Comparison of ENCODE assay signal across 1 cellular context in genomic region chr17:45129426-45129939, GRCh38.
A peak's percentile ranks its signal among the peaks of the same experiment; 100 is the strongest.
TF ChIP-seq lines count a peak whose summit lies in the region.

No MANE protein-coding gene starts in this region.

TF ChIP-seq in HepG2, 621 proteins besides CTCF, POLR2A, EP300 and RAD21 (continues in another document):
- TF ChIP-seq, protein P1, sequence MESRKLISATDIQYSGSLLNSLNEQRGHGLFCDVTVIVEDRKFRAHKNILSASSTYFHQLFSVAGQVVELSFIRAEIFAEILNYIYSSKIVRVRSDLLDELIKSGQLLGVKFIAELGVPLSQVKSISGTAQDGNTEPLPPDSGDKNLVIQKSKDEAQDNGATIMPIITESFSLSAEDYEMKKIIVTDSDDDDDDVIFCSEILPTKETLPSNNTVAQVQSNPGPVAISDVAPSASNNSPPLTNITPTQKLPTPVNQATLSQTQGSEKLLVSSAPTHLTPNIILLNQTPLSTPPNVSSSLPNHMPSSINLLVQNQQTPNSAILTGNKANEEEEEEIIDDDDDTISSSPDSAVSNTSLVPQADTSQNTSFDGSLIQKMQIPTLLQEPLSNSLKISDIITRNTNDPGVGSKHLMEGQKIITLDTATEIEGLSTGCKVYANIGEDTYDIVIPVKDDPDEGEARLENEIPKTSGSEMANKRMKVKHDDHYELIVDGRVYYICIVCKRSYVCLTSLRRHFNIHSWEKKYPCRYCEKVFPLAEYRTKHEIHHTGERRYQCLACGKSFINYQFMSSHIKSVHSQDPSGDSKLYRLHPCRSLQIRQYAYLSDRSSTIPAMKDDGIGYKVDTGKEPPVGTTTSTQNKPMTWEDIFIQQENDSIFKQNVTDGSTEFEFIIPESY (CRISPR knock-in tag; IDR thresholded peaks at IDR 0.05) = peak; percentile 97
- TF ChIP-seq ONECUT2 (CRISPR knock-in tag; IDR thresholded peaks at IDR 0.05) (no peak), SPEN (CRISPR knock-in tag; IDR thresholded peaks at IDR 0.05; ENCODE audit: low read depth) (peak; percentile 42; the same call in 1 of the 2 replicates), ATF2 (CRISPR knock-in tag; IDR thresholded peaks at IDR 0.05) (0 out of 2 replicates have a peak, but pooled peaks have one; percentile 27), ZBTB25 (CRISPR knock-in tag; IDR thresholded peaks at IDR 0.05) (peak; percentile 64; the same call in 1 of the 2 replicates), ZNF768 (CRISPR knock-in tag; IDR thresholded peaks at IDR 0.05) (peak; percentile 33; the same call in 1 of the 2 replicates), ZNF276 (CRISPR knock-in tag; IDR thresholded peaks at IDR 0.05; ENCODE audit: low read depth) (0 out of 2 replicates have a peak, but pooled peaks have one; percentile 18), FOXA1 (IDR thresholded peaks at IDR 0.05) (no peak), FOXA1 (CRISPR knock-in tag; IDR thresholded peaks at IDR 0.05) (peak; percentile 33; the same call in 1 of the 2 replicates), ZNF781 (CRISPR knock-in tag; IDR thresholded peaks at IDR 0.05; ENCODE audit: borderline replicate concordance, not compliant biosample characterization) (peak; percentile 76), MTA3 (CRISPR knock-in tag; IDR thresholded peaks at IDR 0.05) (no peak), ZBTB4 (CRISPR knock-in tag; IDR thresholded peaks at IDR 0.05; ENCODE audit: borderline replicate concordance) (peak; percentile 64; the same call in 1 of the 2 replicates), BCL6 (CRISPR knock-in tag; IDR thresholded peaks at IDR 0.05) (peak; percentile 43; the same call in 1 of the 2 replicates), DMAP1 (CRISPR knock-in tag; IDR thresholded peaks at IDR 0.05) (0 out of 2 replicates have a peak, but pooled peaks have one; percentile 60), ZNF644 (CRISPR knock-in tag; IDR thresholded peaks at IDR 0.05; ENCODE audit: low read depth) (peak; percentile 78; the same call in 1 of the 2 replicates), BORCS8-MEF2B (CRISPR knock-in tag; IDR thresholded peaks at IDR 0.05) (0 out of 2 replicates have a peak, but pooled peaks have one; percentile 5), SSRP1 (CRISPR knock-in tag; IDR thresholded peaks at IDR 0.05) (no peak), SRSF1 (optimal IDR thresholded peaks at IDR 0.05; ENCODE audit: low read depth, low read length) (no peak), GPN1 (CRISPR knock-in tag; IDR thresholded peaks at IDR 0.05; ENCODE audit: borderline replicate concordance) (no peak), ATF4 (CRISPR knock-in tag; IDR thresholded peaks at IDR 0.05) (peak in 1 of 2 experiments; percentile 97; a peak in 2 of 4 replicates), ELF3 (CRISPR knock-in tag; IDR thresholded peaks at IDR 0.05) (peak; percentile 72; the same call in 1 of the 2 replicates), MBNL3 (CRISPR knock-in tag; conservative IDR thresholded peaks at IDR 0.05) (no peak), PITX1 (CRISPR knock-in tag; IDR thresholded peaks at IDR 0.05) (peak; percentile 96), ETV5 (CRISPR knock-in tag; IDR thresholded peaks at IDR 0.05; ENCODE audit: borderline replicate concordance) (peak; percentile 54), NR2F2 (IDR thresholded peaks at IDR 0.05; ENCODE audit: borderline replicate concordance, low read depth) (0 out of 2 replicates have a peak, but pooled peaks have one; percentile 19), ZSCAN21 (CRISPR knock-in tag; IDR thresholded peaks at IDR 0.05; ENCODE audit: borderline replicate concordance) (peak; percentile 61; the same call in 1 of the 2 replicates), ZBTB1 (CRISPR knock-in tag; IDR thresholded peaks at IDR 0.05; ENCODE audit: borderline replicate concordance) (no peak), ZSCAN25 (CRISPR knock-in tag; IDR thresholded peaks at IDR 0.05) (peak; percentile 62; the same call in 1 of the 2 replicates)
- TF ChIP-seq, protein P2, sequence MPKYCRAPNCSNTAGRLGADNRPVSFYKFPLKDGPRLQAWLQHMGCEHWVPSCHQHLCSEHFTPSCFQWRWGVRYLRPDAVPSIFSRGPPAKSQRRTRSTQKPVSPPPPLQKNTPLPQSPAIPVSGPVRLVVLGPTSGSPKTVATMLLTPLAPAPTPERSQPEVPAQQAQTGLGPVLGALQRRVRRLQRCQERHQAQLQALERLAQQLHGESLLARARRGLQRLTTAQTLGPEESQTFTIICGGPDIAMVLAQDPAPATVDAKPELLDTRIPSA (CRISPR knock-in tag; IDR thresholded peaks at IDR 0.05; ENCODE audit: borderline replicate concordance) = no peak
- TF ChIP-seq, protein P3, sequence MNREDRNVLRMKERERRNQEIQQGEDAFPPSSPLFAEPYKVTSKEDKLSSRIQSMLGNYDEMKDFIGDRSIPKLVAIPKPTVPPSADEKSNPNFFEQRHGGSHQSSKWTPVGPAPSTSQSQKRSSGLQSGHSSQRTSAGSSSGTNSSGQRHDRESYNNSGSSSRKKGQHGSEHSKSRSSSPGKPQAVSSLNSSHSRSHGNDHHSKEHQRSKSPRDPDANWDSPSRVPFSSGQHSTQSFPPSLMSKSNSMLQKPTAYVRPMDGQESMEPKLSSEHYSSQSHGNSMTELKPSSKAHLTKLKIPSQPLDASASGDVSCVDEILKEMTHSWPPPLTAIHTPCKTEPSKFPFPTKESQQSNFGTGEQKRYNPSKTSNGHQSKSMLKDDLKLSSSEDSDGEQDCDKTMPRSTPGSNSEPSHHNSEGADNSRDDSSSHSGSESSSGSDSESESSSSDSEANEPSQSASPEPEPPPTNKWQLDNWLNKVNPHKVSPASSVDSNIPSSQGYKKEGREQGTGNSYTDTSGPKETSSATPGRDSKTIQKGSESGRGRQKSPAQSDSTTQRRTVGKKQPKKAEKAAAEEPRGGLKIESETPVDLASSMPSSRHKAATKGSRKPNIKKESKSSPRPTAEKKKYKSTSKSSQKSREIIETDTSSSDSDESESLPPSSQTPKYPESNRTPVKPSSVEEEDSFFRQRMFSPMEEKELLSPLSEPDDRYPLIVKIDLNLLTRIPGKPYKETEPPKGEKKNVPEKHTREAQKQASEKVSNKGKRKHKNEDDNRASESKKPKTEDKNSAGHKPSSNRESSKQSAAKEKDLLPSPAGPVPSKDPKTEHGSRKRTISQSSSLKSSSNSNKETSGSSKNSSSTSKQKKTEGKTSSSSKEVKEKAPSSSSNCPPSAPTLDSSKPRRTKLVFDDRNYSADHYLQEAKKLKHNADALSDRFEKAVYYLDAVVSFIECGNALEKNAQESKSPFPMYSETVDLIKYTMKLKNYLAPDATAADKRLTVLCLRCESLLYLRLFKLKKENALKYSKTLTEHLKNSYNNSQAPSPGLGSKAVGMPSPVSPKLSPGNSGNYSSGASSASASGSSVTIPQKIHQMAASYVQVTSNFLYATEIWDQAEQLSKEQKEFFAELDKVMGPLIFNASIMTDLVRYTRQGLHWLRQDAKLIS (CRISPR knock-in tag; IDR thresholded peaks at IDR 0.05) = no peak
- TF ChIP-seq, protein P4, sequence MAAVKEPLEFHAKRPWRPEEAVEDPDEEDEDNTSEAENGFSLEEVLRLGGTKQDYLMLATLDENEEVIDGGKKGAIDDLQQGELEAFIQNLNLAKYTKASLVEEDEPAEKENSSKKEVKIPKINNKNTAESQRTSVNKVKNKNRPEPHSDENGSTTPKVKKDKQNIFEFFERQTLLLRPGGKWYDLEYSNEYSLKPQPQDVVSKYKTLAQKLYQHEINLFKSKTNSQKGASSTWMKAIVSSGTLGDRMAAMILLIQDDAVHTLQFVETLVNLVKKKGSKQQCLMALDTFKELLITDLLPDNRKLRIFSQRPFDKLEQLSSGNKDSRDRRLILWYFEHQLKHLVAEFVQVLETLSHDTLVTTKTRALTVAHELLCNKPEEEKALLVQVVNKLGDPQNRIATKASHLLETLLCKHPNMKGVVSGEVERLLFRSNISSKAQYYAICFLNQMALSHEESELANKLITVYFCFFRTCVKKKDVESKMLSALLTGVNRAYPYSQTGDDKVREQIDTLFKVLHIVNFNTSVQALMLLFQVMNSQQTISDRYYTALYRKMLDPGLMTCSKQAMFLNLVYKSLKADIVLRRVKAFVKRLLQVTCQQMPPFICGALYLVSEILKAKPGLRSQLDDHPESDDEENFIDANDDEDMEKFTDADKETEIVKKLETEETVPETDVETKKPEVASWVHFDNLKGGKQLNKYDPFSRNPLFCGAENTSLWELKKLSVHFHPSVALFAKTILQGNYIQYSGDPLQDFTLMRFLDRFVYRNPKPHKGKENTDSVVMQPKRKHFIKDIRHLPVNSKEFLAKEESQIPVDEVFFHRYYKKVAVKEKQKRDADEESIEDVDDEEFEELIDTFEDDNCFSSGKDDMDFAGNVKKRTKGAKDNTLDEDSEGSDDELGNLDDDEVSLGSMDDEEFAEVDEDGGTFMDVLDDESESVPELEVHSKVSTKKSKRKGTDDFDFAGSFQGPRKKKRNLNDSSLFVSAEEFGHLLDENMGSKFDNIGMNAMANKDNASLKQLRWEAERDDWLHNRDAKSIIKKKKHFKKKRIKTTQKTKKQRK (IDR thresholded peaks at IDR 0.05; ENCODE audit: low read length) = no peak
- TF ChIP-seq, protein P5, sequence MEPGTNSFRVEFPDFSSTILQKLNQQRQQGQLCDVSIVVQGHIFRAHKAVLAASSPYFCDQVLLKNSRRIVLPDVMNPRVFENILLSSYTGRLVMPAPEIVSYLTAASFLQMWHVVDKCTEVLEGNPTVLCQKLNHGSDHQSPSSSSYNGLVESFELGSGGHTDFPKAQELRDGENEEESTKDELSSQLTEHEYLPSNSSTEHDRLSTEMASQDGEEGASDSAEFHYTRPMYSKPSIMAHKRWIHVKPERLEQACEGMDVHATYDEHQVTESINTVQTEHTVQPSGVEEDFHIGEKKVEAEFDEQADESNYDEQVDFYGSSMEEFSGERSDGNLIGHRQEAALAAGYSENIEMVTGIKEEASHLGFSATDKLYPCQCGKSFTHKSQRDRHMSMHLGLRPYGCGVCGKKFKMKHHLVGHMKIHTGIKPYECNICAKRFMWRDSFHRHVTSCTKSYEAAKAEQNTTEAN (CRISPR knock-in tag; conservative IDR thresholded peaks at IDR 0.05) = peak; percentile 69; the same call in 1 of the 2 replicates
- TF ChIP-seq, protein P6, sequence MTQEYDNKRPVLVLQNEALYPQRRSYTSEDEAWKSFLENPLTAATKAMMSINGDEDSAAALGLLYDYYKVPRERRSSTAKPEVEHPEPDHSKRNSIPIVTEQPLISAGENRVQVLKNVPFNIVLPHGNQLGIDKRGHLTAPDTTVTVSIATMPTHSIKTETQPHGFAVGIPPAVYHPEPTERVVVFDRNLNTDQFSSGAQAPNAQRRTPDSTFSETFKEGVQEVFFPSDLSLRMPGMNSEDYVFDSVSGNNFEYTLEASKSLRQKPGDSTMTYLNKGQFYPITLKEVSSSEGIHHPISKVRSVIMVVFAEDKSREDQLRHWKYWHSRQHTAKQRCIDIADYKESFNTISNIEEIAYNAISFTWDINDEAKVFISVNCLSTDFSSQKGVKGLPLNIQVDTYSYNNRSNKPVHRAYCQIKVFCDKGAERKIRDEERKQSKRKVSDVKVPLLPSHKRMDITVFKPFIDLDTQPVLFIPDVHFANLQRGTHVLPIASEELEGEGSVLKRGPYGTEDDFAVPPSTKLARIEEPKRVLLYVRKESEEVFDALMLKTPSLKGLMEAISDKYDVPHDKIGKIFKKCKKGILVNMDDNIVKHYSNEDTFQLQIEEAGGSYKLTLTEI (CRISPR knock-in tag; conservative IDR thresholded peaks at IDR 0.05) = no peak
